ENCODE assay signal across 13 cellular contexts in the genomic region with DNA sequence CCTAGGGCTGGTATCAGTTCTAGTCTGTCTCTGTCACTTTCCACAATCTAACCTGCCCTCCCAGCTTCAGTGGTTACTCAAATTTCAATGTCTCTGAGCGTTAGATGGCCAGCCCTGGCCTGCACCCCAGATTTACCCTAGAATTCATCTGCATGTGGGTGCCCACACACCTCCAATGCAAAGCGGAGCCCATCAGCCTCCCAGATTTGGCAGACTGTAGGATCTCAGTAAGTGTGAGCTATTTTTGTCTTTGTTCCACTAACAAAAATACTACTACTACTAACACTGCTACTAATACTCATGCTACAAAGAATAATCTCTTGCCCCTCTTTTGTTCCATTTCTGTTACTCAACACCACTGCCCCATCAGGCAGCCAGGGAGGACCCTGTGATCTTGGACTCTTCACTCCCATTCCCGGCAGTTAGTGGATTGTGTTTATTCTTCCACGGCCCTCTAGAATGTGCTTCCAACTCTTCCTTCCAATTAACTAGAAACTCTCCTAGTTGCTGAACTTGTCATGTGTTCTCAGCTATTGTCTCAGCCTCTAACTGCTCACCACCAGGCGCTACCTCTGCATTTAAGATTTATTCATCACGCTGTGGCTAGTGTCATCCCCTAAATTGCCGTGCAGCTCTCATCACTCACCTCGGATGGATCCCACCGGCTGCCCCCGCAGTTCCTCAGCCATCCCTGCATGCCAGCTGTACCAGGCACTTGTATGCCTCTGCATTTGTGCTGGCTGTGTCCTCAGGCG.
A peak's percentile ranks its signal among the peaks of the same experiment; 100 is the strongest.
DNase-seq lines count a peak whose midpoint lies in the region; ATAC-seq and TF ChIP-seq lines count a peak whose summit lies in the region.
"Had no signal": no experiment of that assay in that cellular context is flagged by ENCODE, and none has a peak within 500 bp of the region (broad histone marks: within the 10 kb centered on the region; RNA-seq: fewer than 3 reads in every experiment).

No MANE protein-coding gene starts in this region.

- H3K27ac ChIP-seq in coronary artery (peak overlapping the region; percentile 81 to 85), transverse colon (peak overlapping the region; percentile 27 to 57 (median 54)), ovary (no peak overlapping the region)
- H3K27ac ChIP-seq in naive thymus-derived CD4-positive, alpha-beta T cell (ENCODE audit: low read depth, low read length): no peak overlapping the region

- TF ChIP-seq POLR2A in transverse colon (IDR thresholded peaks at IDR 0.05): no peak
- no peak for TF ChIP-seq POLR2A in ovary (IDR thresholded peaks at IDR 0.05)

- H3K36me3 ChIP-seq in naive thymus-derived CD4-positive, alpha-beta T cell (ENCODE audit: control insufficient read depth in 2 of 3, insufficient read depth in 3 of 3, low read length in 3 of 3): peaks cover 27 to 92% (median 46%) of the 10 kb centered on the region in 3 experiments
- H3K36me3 ChIP-seq in transverse colon (no peaks in the 10 kb centered on the region), H7 (replicated peaks; ENCODE audit: control insufficient read depth, insufficient read depth, low read length) (no peaks in the 10 kb centered on the region), ovary (no peaks in the 10 kb centered on the region)

- intact Hi-C loops in naive thymus-derived CD4-positive, alpha-beta T cell (cut with micrococcal nuclease): no loop called here
- intact Hi-C loops in transverse colon (cut with DNase I; ENCODE audit: low total_unique reads): no loop called here
- intact Hi-C loops in ovary (cut with DNase I): no loop called here

- H3K4me1 Mint-ChIP-seq in activated T-cell treated with anti-CD3 and anti-CD28 coated beads, Interleukin-2, amount 50 U/mL, for 72 hours (ENCODE audit: low read depth): peaks cover 49% of the 10 kb centered on the region
- H3K4me1 Mint-ChIP-seq in naive thymus-derived CD4-positive, alpha-beta T cell: peaks cover 7 to 55% (median 13%) of the 10 kb centered on the region in 7 donors
- peaks cover 9% of the 10 kb centered on the region for H3K4me1 Mint-ChIP-seq in WTC11

- H3K27me3 Mint-ChIP-seq in activated T-cell treated with anti-CD3 and anti-CD28 coated beads, Interleukin-2, amount 50 U/mL, for 72 hours (ENCODE audit: low read depth): no peaks in the 10 kb centered on the region
- no peaks in the 10 kb centered on the region for H3K27me3 Mint-ChIP-seq in naive thymus-derived CD4-positive, alpha-beta T cell
- H3K27me3 Mint-ChIP-seq in WTC11 (ENCODE audit: low read depth): no peaks in the 10 kb centered on the region

- H3K4me3 Mint-ChIP-seq in activated T-cell treated with anti-CD3 and anti-CD28 coated beads, Interleukin-2, amount 50 U/mL, for 72 hours: no peak overlapping the region
- peak overlapping the region in 2 of 10 donors; percentile 22 to 43 for H3K4me3 Mint-ChIP-seq in naive thymus-derived CD4-positive, alpha-beta T cell
- no peak overlapping the region for H3K4me3 Mint-ChIP-seq in WTC11

- WGBS in transverse colon (ENCODE audit: low coverage in 1 of 2), 2 donors: 77 to 84% methylated on average over 10 to 11 of the region's 11 CpGs
- 76 to 83% (median 80%) methylated on average over 11 of the region's 11 CpGs for WGBS in ovary, 3 donors

- H3K36me3 Mint-ChIP-seq in activated T-cell treated with anti-CD3 and anti-CD28 coated beads, Interleukin-2, amount 50 U/mL, for 72 hours (ENCODE audit: insufficient read depth in 2 of 2): peaks cover 11 to 41% of the 10 kb centered on the region in 2 donors
- H3K36me3 Mint-ChIP-seq in naive thymus-derived CD4-positive, alpha-beta T cell: peaks cover 11 to 72% (median 51%) of the 10 kb centered on the region in 5 donors
- H3K36me3 Mint-ChIP-seq in WTC11: no peaks in the 10 kb centered on the region

- no peak for ATAC-seq in activated T-cell treated with anti-CD3 and anti-CD28 coated beads, Interleukin-2, amount 50 U/mL, for 72 hours (replicated peaks in 1 of 2)
- ATAC-seq in naive thymus-derived CD4-positive, alpha-beta T cell: no peak
- ATAC-seq in WTC11: no peak
- ATAC-seq: body of pancreas had no signal

- H3K27me3 ChIP-seq in naive thymus-derived CD4-positive, alpha-beta T cell (ENCODE audit: control insufficient read depth in 2 of 2, insufficient read depth in 2 of 2, low read length in 2 of 2): no peaks in the 10 kb centered on the region
- no peaks in the 10 kb centered on the region for H3K27me3 ChIP-seq in transverse colon
- H3K27me3 ChIP-seq in H7 (ENCODE audit: control insufficient read depth, insufficient read depth, low read length): no peaks in the 10 kb centered on the region
- H3K27me3 ChIP-seq in ovary: no peaks in the 10 kb centered on the region
- H3K27me3 ChIP-seq: body of pancreas had no signal

- CTCF ChIA-PET in naive thymus-derived CD4-positive, alpha-beta T cell (lab: Charles Lee): interaction anchor here (0.6 kb wide), 1 partner anchor 185 kb away, joined by 3 read pairs; no protein-coding TSS in a partner anchor
- CTCF ChIA-PET in WTC11 (lab: Charles Lee): interaction anchor here (1.1 kb wide), 1 partner anchor 67 kb away, joined by 3 read pairs; no protein-coding TSS in a partner anchor

- POLR2A ChIA-PET in naive thymus-derived CD4-positive, alpha-beta T cell (lab: Charles Lee): interaction anchor here (0.6 to 0.9 kb wide), 2 partner anchors 63 to 147 kb away, joined by 3 to 4 read pairs; no protein-coding TSS in a partner anchor
- POLR2A ChIA-PET in WTC11 (lab: Charles Lee): no interaction called here

- H3K4me3 ChIP-seq in coronary artery (no peak overlapping the region), transverse colon (no peak overlapping the region), H7 (ENCODE audit: insufficient read depth, low read depth, low read length) (no peak overlapping the region), ovary (no peak overlapping the region)
- no peak overlapping the region for H3K4me3 ChIP-seq in naive thymus-derived CD4-positive, alpha-beta T cell (ENCODE audit: low read length)
- H3K4me3 ChIP-seq: body of pancreas had no signal

- no peaks in the 10 kb centered on the region for H3K4me1 ChIP-seq in naive thymus-derived CD4-positive, alpha-beta T cell (ENCODE audit: control insufficient read depth in 2 of 2, insufficient read depth in 2 of 2, low read length in 2 of 2)
- H3K4me1 ChIP-seq in transverse colon (peaks cover 0 to 28% (median 11%) of the 10 kb centered on the region in 4 donors), ovary (ENCODE audit: insufficient read depth) (peaks cover 11% of the 10 kb centered on the region)

- no peaks in the 10 kb centered on the region for H3K9me3 Mint-ChIP-seq in activated T-cell treated with anti-CD3 and anti-CD28 coated beads, Interleukin-2, amount 50 U/mL, for 72 hours
- peaks cover 0 to 4% (median 0%) of the 10 kb centered on the region in 11 donors for H3K9me3 Mint-ChIP-seq in naive thymus-derived CD4-positive, alpha-beta T cell
- H3K9me3 Mint-ChIP-seq in WTC11: no peaks in the 10 kb centered on the region

- TF ChIP-seq EP300 in transverse colon (IDR thresholded peaks at IDR 0.05; ENCODE audit: low read depth) (no peak), ovary (IDR thresholded peaks at IDR 0.05) (no peak)

- no peaks in the 10 kb centered on the region for H3K9me3 ChIP-seq in naive thymus-derived CD4-positive, alpha-beta T cell (ENCODE audit: control insufficient read depth in 2 of 3, low read length in 3 of 3)
- no peaks in the 10 kb centered on the region for H3K9me3 ChIP-seq in transverse colon
- no peaks in the 10 kb centered on the region for H3K9me3 ChIP-seq in ovary
- H3K9me3 ChIP-seq: body of pancreas, SK-N-SH had no signal

- peak overlapping the region; percentile 25 for H3K27ac Mint-ChIP-seq in activated T-cell treated with anti-CD3 and anti-CD28 coated beads, Interleukin-2, amount 50 U/mL, for 72 hours
- peak overlapping the region; percentile 54 to 88 (median 80) for H3K27ac Mint-ChIP-seq in naive thymus-derived CD4-positive, alpha-beta T cell
- no peak overlapping the region for H3K27ac Mint-ChIP-seq in WTC11

- in situ Hi-C loops in transverse colon (cut with MboI; ENCODE audit: low pct_ligation_motif_present in 1 of 4, low pct_unique_long_range_greater_than_20kb in 1 of 4, low sequenced_read_pairs in 3 of 4): no loop called here

- DNase-seq in activated T-cell treated with anti-CD3 and anti-CD28 coated beads, Interleukin-2, amount 50 U/mL, for 72 hours: no peak
- no peak for DNase-seq in activated T-cell treated with anti-CD3 and anti-CD28 coated beads, Interleukin-2, amount 50 U/mL, for 48 hours
- DNase-seq in coronary artery (ENCODE audit: low spot score) (no peak), transverse colon (no peak), WTC11 (ENCODE audit: low spot score) (no peak), H7 (no peak), ovary (no peak)
- DNase-seq in naive thymus-derived CD4-positive, alpha-beta T cell: no peak
- DNase-seq: activated CD4-positive, alpha-beta T cell treated with anti-CD3 and anti-CD28 coated beads for 48 hours; body of pancreas; NCI-H1436; SK-N-SH; stimulated activated naive CD4-positive, alpha-beta T cell treated with Interleukin-2 at 50 U/mL for 16 hours had no signal

- TF ChIP-seq CTCF in coronary artery (IDR thresholded peaks at IDR 0.05) (no peak), transverse colon (IDR thresholded peaks at IDR 0.05) (no peak), WTC11 (IDR thresholded peaks at IDR 0.05) (no peak), ovary (IDR thresholded peaks at IDR 0.05) (no peak)

TF ChIP-seq in WTC11, 78 proteins besides CTCF, POLR2A, EP300 and RAD21 (continues in another document):
- TF ChIP-seq, protein P1, sequence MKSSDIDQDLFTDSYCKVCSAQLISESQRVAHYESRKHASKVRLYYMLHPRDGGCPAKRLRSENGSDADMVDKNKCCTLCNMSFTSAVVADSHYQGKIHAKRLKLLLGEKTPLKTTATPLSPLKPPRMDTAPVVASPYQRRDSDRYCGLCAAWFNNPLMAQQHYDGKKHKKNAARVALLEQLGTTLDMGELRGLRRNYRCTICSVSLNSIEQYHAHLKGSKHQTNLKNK (CRISPR knock-in tag; IDR thresholded peaks at IDR 0.05): no peak
- no peak for TF ChIP-seq HMGA2 (CRISPR knock-in tag; IDR thresholded peaks at IDR 0.05)
- TF ChIP-seq, protein P2, sequence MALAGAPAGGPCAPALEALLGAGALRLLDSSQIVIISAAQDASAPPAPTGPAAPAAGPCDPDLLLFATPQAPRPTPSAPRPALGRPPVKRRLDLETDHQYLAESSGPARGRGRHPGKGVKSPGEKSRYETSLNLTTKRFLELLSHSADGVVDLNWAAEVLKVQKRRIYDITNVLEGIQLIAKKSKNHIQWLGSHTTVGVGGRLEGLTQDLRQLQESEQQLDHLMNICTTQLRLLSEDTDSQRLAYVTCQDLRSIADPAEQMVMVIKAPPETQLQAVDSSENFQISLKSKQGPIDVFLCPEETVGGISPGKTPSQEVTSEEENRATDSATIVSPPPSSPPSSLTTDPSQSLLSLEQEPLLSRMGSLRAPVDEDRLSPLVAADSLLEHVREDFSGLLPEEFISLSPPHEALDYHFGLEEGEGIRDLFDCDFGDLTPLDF (CRISPR knock-in tag; IDR thresholded peaks at IDR 0.05): no peak
- no peak for TF ChIP-seq NR3C1 (CRISPR knock-in tag; conservative IDR thresholded peaks at IDR 0.05; ENCODE audit: low read depth)

Comparison
In these comparisons a context has a peak if more than half of its experiments do, and no peak if none do; other contexts are left out.
1. H3K27ac ChIP-seq: peak in coronary artery (2 of 2) and transverse colon (4 of 4); none in naive thymus-derived CD4-positive, alpha-beta T cell (single experiment) and ovary (0 of 2).